Comparison of ENCODE assay signal across 1 cellular context in genomic region chr4:98778206-98778605, GRCh38.
A peak's percentile ranks its signal among the peaks of the same experiment; 100 is the strongest.
TF ChIP-seq lines count a peak whose summit lies in the region.

No MANE protein-coding gene starts in this region.

TF ChIP-seq in HepG2, 621 proteins besides CTCF, POLR2A, EP300 and RAD21 (continued from another document and continues in another):
- no peak for TF ChIP-seq ZNF407 (CRISPR knock-in tag; IDR thresholded peaks at IDR 0.05; ENCODE audit: not compliant biosample characterization)
- peak; percentile 79; the same call in 1 of the 2 replicates for TF ChIP-seq SOX5 (CRISPR knock-in tag; IDR thresholded peaks at IDR 0.05; ENCODE audit: borderline replicate concordance)
- TF ChIP-seq ZNF597 (CRISPR knock-in tag; IDR thresholded peaks at IDR 0.05), result no peak
- no peak for TF ChIP-seq ZNF839 (CRISPR knock-in tag; IDR thresholded peaks at IDR 0.05; ENCODE audit: borderline replicate concordance)
- TF ChIP-seq FOXP4 (CRISPR knock-in tag; IDR thresholded peaks at IDR 0.05), result peak; percentile 95
- TF ChIP-seq ZKSCAN5 (CRISPR knock-in tag; IDR thresholded peaks at IDR 0.05), result no peak
- peak; percentile 81; the same call in 1 of the 2 replicates for TF ChIP-seq FOXP1 (IDR thresholded peaks at IDR 0.05)
- peak; percentile 98 for TF ChIP-seq FOXP1 (CRISPR knock-in tag; IDR thresholded peaks at IDR 0.05)
- peak; percentile 62 for TF ChIP-seq FOXA1 (IDR thresholded peaks at IDR 0.05)
- peak; percentile 94 for TF ChIP-seq FOXA1 (CRISPR knock-in tag; IDR thresholded peaks at IDR 0.05)
- no peak for TF ChIP-seq IRX3 (CRISPR knock-in tag; IDR thresholded peaks at IDR 0.05; ENCODE audit: borderline replicate concordance, low read depth)
- no peak for TF ChIP-seq ZKSCAN1 (IDR thresholded peaks at IDR 0.05; ENCODE audit: low read length)
- TF ChIP-seq ZNF253 (CRISPR knock-in tag; IDR thresholded peaks at IDR 0.05; ENCODE audit: borderline replicate concordance), result no peak
- peak; percentile 79 for TF ChIP-seq ZNF18 (CRISPR knock-in tag; IDR thresholded peaks at IDR 0.05; ENCODE audit: insufficient replicate concordance)
- peak; percentile 51; the same call in 1 of the 2 replicates for TF ChIP-seq TBX2 (CRISPR knock-in tag; IDR thresholded peaks at IDR 0.05; ENCODE audit: borderline replicate concordance)
- no peak for TF ChIP-seq RXRA (CRISPR knock-in tag; IDR thresholded peaks at IDR 0.05)
- no peak for TF ChIP-seq ZNF737 (CRISPR knock-in tag; IDR thresholded peaks at IDR 0.05; ENCODE audit: borderline replicate concordance)
- TF ChIP-seq FOXO1 (CRISPR knock-in tag; IDR thresholded peaks at IDR 0.05), result peak; percentile 90
- peak; percentile 60 for TF ChIP-seq NCOA2 (CRISPR knock-in tag; IDR thresholded peaks at IDR 0.05)
- TF ChIP-seq FOXJ3 (CRISPR knock-in tag; IDR thresholded peaks at IDR 0.05; ENCODE audit: borderline replicate concordance), result peak; percentile 74; the same call in 1 of the 2 replicates
- no peak for TF ChIP-seq AFF4 (CRISPR knock-in tag; IDR thresholded peaks at IDR 0.05)
- peak; percentile 55; the same call in 1 of the 2 replicates for TF ChIP-seq HDAC1 (CRISPR knock-in tag; IDR thresholded peaks at IDR 0.05)
- TF ChIP-seq ZNF75D (CRISPR knock-in tag; IDR thresholded peaks at IDR 0.05; ENCODE audit: borderline replicate concordance), result no peak
- TF ChIP-seq HOMEZ (CRISPR knock-in tag; IDR thresholded peaks at IDR 0.05; ENCODE audit: low read depth), result peak; percentile 87; the same call in 1 of the 2 replicates
- no peak for TF ChIP-seq ZNF512B (CRISPR knock-in tag; IDR thresholded peaks at IDR 0.05; ENCODE audit: borderline replicate concordance)
- TF ChIP-seq FUBP1 (CRISPR knock-in tag; IDR thresholded peaks at IDR 0.05; ENCODE audit: borderline replicate concordance), result no peak
- 0 out of 2 replicates have a peak, but pooled peaks have one; percentile 45 for TF ChIP-seq ZNF24 (IDR thresholded peaks at IDR 0.05)
- TF ChIP-seq ZNF703 (CRISPR knock-in tag; IDR thresholded peaks at IDR 0.05; ENCODE audit: borderline replicate concordance), result no peak
- TF ChIP-seq FIP1L1 (IDR thresholded peaks at IDR 0.05; ENCODE audit: borderline replicate concordance, insufficient read depth, low read depth, low read length), result no peak
- TF ChIP-seq MAF1 (CRISPR knock-in tag; IDR thresholded peaks at IDR 0.05; ENCODE audit: borderline replicate concordance), result no peak
